14 cellular contexts compared by ENCODE assay signal in the genomic region with DNA sequence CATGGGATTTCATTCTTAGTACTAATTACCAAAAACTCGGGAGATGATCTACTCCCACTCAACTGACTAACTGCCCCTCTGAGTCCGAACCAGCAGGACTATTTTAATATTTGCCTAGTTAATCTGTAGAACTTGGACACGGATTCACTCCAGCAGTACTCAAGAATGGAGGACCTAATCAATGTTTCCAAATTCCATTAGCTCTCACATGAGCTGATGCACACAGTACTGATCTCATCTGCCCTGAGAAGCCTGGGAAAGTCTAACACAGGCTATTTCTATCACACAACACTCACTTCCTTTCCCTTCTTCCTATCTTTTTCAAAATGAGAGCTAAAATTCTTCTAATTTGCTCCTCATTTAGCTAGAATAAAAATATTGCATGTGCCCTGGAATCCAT.
DNase-seq lines count a peak whose midpoint lies in the region; ATAC-seq and TF ChIP-seq lines count a peak whose summit lies in the region.
"Had no signal": no experiment of that assay in that cellular context is flagged by ENCODE, and none has a peak within 500 bp of the region (broad histone marks: within the 10 kb centered on the region; RNA-seq: fewer than 3 reads in every experiment).

No MANE protein-coding gene starts in this region.

- H3K4me1 ChIP-seq in DOHH2 (ENCODE audit: control insufficient read depth, low read length) (peaks cover 56% of the 10 kb centered on the region), transverse colon (peaks cover 0 to 4% (median 2%) of the 10 kb centered on the region in 4 donors)
- H3K4me1 ChIP-seq: colonic mucosa had no signal

- peaks cover 33% of the 10 kb centered on the region for H3F3A ChIP-seq in DOHH2 (ENCODE audit: control insufficient read depth, insufficient read depth)

- H3K27me3 ChIP-seq in DOHH2 (ENCODE audit: control insufficient read depth, low read length) (no peaks in the 10 kb centered on the region), transverse colon (no peaks in the 10 kb centered on the region)
- H3K27me3 ChIP-seq: BLaER1, colonic mucosa had no signal

- ATAC-seq in HG02870 (IDR thresholded peaks at IDR 0.05; ENCODE audit: unreplicated experiment) (no peak), GM18519 (IDR thresholded peaks at IDR 0.05; ENCODE audit: low FRiP score, unreplicated experiment) (no peak)

- no peaks in the 10 kb centered on the region for H3K9me2 ChIP-seq in DOHH2 (replicated peaks; ENCODE audit: control insufficient read depth, low read length)

- H3K4me2 ChIP-seq in DOHH2 (ENCODE audit: low read length): peak overlapping the region; percentile 89
- H3K4me2 ChIP-seq: BLaER1 had no signal

- no peaks in the 10 kb centered on the region for H4K20me1 ChIP-seq in DOHH2 (ENCODE audit: control insufficient read depth, insufficient read depth, low read depth, low read length)
- H4K20me1 ChIP-seq: BLaER1 had no signal

- DNase-seq in hepatic stellate cell (ENCODE audit: low spot score): peak; percentile 40
- peak; percentile 62 for DNase-seq in renal cortical epithelial cell (ENCODE audit: low read depth)
- DNase-seq in DMS153 treated with DMSO at 0.1 percent for 48 hours (lab: John Stamatoyannopoulos, UW; ENCODE audit: unreplicated experiment): no peak
- no peak for DNase-seq in transverse colon
- DNase-seq: activated naive CD4-positive, alpha-beta T cell treated with anti-CD3 and anti-CD28 coated beads, Interleukin-2, amount 10 ng/mL, durations not matched to agents 7 days and 5 days; colonic mucosa; EL; NCI-H446 treated with DMSO at 0.1 percent for 48 hours; nucleus accumbens had no signal

- H3K36me3 ChIP-seq in DOHH2 (ENCODE audit: control insufficient read depth, low read length) (peaks cover 24% of the 10 kb centered on the region), transverse colon (no peaks in the 10 kb centered on the region)
- H3K36me3 ChIP-seq: colonic mucosa had no signal

- in situ Hi-C loops in transverse colon (cut with MboI; ENCODE audit: low pct_ligation_motif_present in 1 of 4, low pct_unique_long_range_greater_than_20kb in 1 of 4, low sequenced_read_pairs in 3 of 4): no loop called here

- peaks cover 58% of the 10 kb centered on the region for H3K79me2 ChIP-seq in DOHH2 (ENCODE audit: control insufficient read depth, low read length)

- H3K4me3 ChIP-seq in DOHH2 (ENCODE audit: low read length): peak overlapping the region; percentile 80
- no peak overlapping the region for H3K4me3 ChIP-seq in transverse colon
- H3K4me3 ChIP-seq: BLaER1, colonic mucosa had no signal

- 79% methylated on average over 3 of the region's 3 CpGs; no CpG with 5 or more reads in 1 of the 2 donors for WGBS in transverse colon (ENCODE audit: low coverage in 1 of 2), 2 donors

- intact Hi-C loops in transverse colon (cut with DNase I; ENCODE audit: low total_unique reads): no loop called here

- no peak for TF ChIP-seq EP300 in transverse colon (IDR thresholded peaks at IDR 0.05; ENCODE audit: low read depth)

- TF ChIP-seq CTCF in DOHH2 (IDR thresholded peaks at IDR 0.05; ENCODE audit: low read depth, low read length, poor library complexity, severe bottlenecking) (no peak), transverse colon (IDR thresholded peaks at IDR 0.05) (no peak)

- no peak for TF ChIP-seq POLR2A in transverse colon (IDR thresholded peaks at IDR 0.05)

- H3K9me3 ChIP-seq in DOHH2 (ENCODE audit: control insufficient read depth, insufficient read depth, low read length) (no peaks in the 10 kb centered on the region), transverse colon (peaks cover 0 to 8% of the 10 kb centered on the region in 2 donors)
- H3K9me3 ChIP-seq: colonic mucosa had no signal

- H3K27ac ChIP-seq in DOHH2 (ENCODE audit: low read depth, low read length): peak overlapping the region; percentile 95
- H3K27ac ChIP-seq in angular gyrus (ENCODE audit: low read depth, low read length): peak overlapping the region; percentile 60
- H3K27ac ChIP-seq in transverse colon: no peak overlapping the region
- H3K27ac ChIP-seq: BLaER1, colonic mucosa had no signal

Comparison
In these comparisons a context has a peak if more than half of its experiments do, and no peak if none do; other contexts are left out.
1. H3K27ac ChIP-seq: peak in DOHH2 (single experiment) and angular gyrus (single experiment); none in transverse colon (0 of 4).
2. DNase-seq: peak in hepatic stellate cell (single experiment) and renal cortical epithelial cell (single experiment); none in DMS153 treated with DMSO at 0.1 percent for 48 hours (single experiment) and transverse colon (single experiment).